17 cellular contexts compared by ENCODE assay signal in genomic region chr3:56064684-56065083, GRCh38.
DNase-seq lines count a peak whose midpoint lies in the region; FAIRE-seq and TF ChIP-seq lines count a peak whose summit lies in the region.
"Had no signal": no experiment of that assay in that cellular context is flagged by ENCODE, and none has a peak within 500 bp of the region (broad histone marks: within the 10 kb centered on the region; RNA-seq: fewer than 3 reads in every experiment).

No MANE protein-coding gene starts in this region.

- H3K36me3 ChIP-seq in bronchial epithelial cell (ENCODE audit: control insufficient read depth, insufficient read depth, low read length): no peaks in the 10 kb centered on the region
- H3K36me3 ChIP-seq: SJCRH30 had no signal

- no peak for FAIRE-seq in bronchial epithelial cell (lab: Jason Lieb, UNC)

- H3K27me3 ChIP-seq in bronchial epithelial cell (ENCODE audit: control insufficient read depth, insufficient read depth, low read length): no peaks in the 10 kb centered on the region
- H3K27me3 ChIP-seq: SJCRH30 had no signal

- TF ChIP-seq CTCF in bronchial epithelial cell (IDR thresholded peaks at IDR 0.05; ENCODE audit: insufficient read depth, low read length, severe bottlenecking): no peak

- no peak overlapping the region for H3K4me3 ChIP-seq in bronchial epithelial cell (ENCODE audit: low read depth, low read length)
- H3K4me3 ChIP-seq: SJCRH30 had no signal

- peak; percentile 0 for DNase-seq in DMS53 (lab: John Stamatoyannopoulos, UW)
- no peak for DNase-seq in DMS53 treated with DMSO at 0.1 percent for 48 hours (lab: John Stamatoyannopoulos, UW; ENCODE audit: unreplicated experiment)
- DNase-seq in RKO (ENCODE audit: low spot score): peak; percentile 33
- peak; percentile 63 for DNase-seq in bronchial epithelial cell (ENCODE audit: low read depth)
- DNase-seq in renal cortical epithelial cell (ENCODE audit: low read depth): peak; percentile 12
- no peak for DNase-seq in substantia nigra (lab: John Stamatoyannopoulos, UW)
- no peak for DNase-seq in AG08396 (ENCODE audit: low spot score)
- no peak for DNase-seq in dermis blood vessel endothelial cell
- DNase-seq: 8988T, EL, KBM-7, NCI-H1105, NCI-H2029 treated with DMSO at 0.1 percent for 48 hours, NCI-H226, NCI-H510A treated with DMSO at 0.1 percent for 48 hours, NCI-H748 treated with DMSO at 0.1 percent for 48 hours, SJCRH30 had no signal

- H3K27ac ChIP-seq in substantia nigra (ENCODE audit: low read depth, low read length, poor library complexity, severe bottlenecking): no peak overlapping the region
- H3K27ac ChIP-seq: SJCRH30 had no signal

Comparison
In these comparisons a context has a peak if more than half of its experiments do, and no peak if none do; other contexts are left out.
1. DNase-seq: peak in DMS53 (single experiment), RKO (single experiment), bronchial epithelial cell (single experiment) and renal cortical epithelial cell (single experiment); none in DMS53 treated with DMSO at 0.1 percent for 48 hours (single experiment), substantia nigra (0 of 49), AG08396 (single experiment) and dermis blood vessel endothelial cell (single experiment).